ENCODE assay signal across 8 cellular contexts in the genomic region with DNA sequence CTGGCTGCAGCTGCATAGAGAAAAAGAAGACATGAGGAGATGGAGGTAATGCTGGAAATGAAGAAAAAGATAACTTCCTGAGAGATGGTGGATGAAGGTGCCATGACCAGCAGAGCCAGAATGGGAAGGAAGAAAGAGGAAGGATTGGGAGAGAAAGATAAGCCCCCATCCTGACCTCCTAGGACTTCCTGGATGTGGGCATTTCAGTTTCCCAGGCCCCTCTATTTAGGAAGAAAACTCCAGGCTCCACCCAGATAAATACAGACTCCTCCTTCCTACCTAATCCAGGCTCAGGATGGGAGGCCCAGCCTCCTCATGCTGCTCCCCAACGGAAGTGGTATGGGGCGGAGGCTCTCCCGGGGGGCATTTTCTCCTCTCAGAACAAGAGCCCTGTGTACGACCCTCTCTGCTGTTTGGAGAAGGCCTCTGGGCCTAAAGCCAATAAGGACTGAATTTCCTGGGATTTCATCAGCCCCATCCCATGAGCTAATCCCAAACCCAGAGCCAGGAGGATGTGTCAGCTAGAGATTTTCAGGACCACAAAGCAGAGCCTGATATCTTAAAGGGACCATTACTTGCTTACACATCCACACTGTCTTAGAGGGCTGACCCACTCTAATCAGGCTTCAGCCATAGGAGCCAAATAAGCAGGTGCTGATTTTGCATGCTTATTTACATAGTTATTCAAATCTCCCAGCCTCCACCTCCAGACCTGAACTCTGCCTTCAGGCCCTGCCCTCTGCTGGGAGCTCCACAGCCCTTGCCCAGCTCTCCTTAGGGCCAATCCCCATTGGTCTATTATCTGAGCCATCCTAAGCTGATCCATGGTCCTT. TPM values are rescaled to one million over a fixed set of nuclear protein-coding genes. Genes with fewer than 3 reads are reported as not detected.
A peak's percentile ranks its signal among the peaks of the same experiment; 100 is the strongest.
DNase-seq lines count a peak whose midpoint lies in the region; ATAC-seq, FAIRE-seq and TF ChIP-seq lines count a peak whose summit lies in the region.

No MANE protein-coding gene starts in this region.

- peak overlapping the region; percentile 23 to 82 for H3K27ac ChIP-seq in kidney (ENCODE audit: low read depth in 2 of 2, low read length in 2 of 2)
- H3K27ac ChIP-seq in thyroid gland: peak overlapping the region in 2 of 3 donors; percentile 58 to 94

- POLR2A ChIA-PET in activated CD4-positive, alpha-beta T cell treated with anti-CD3 and anti-CD28 coated beads for 36 hours (lab: Charles Lee): interaction anchor here (0.9 kb wide), 1 partner anchor 49 kb away, joined by 3 read pairs; a partner anchor contains a TSS

- peak; percentile 26 for ATAC-seq in activated CD4-positive, alpha-beta T cell treated with anti-CD3 and anti-CD28 coated beads for 36 hours
- no peak for ATAC-seq in HG02852 (IDR thresholded peaks at IDR 0.05; ENCODE audit: unreplicated experiment)

- CTCF ChIA-PET in activated CD4-positive, alpha-beta T cell treated with anti-CD3 and anti-CD28 coated beads for 36 hours (lab: Charles Lee): interaction anchor here (0.9 to 5.9 kb wide), 5 partner anchors 8 to 83 kb away, joined by 3 to 47 read pairs (median 4); no protein-coding TSS in a partner anchor

- no peak for TF ChIP-seq POLR2A in thyroid gland (IDR thresholded peaks at IDR 0.05)

- H3K4me3 ChIP-seq in astrocyte of the cerebellum (ENCODE audit: low read depth, low read length) (peak overlapping the region; percentile 15), kidney (ENCODE audit: low read length in 2 of 2) (peak overlapping the region in 1 of 2 donors; percentile 30), thyroid gland (replicated peaks in 1 of 3) (no peak overlapping the region)

- intact Hi-C loops in activated CD4-positive, alpha-beta T cell treated with anti-CD3 and anti-CD28 coated beads for 36 hours (cut with DNase I, micrococcal nuclease): no loop called here
- intact Hi-C loops in kidney (cut with DNase I): no loop called here
- intact Hi-C loops in thyroid gland (cut with DNase I): no loop called here

- in situ Hi-C loops in astrocyte of the cerebellum (cut with HindIII; ENCODE audit: low sequenced_read_pairs): no loop called here

- peak overlapping the region in 1 of 2 donors; percentile 29 for H3K9ac ChIP-seq in kidney (ENCODE audit: low read length in 2 of 2)

- DNase-seq in activated CD4-positive, alpha-beta T cell treated with anti-CD3 and anti-CD28 coated beads for 36 hours: no peak
- DNase-seq in activated CD4-positive, alpha-beta T cell treated with anti-CD3 and anti-CD28 coated beads, Interleukin-2, amount 50 U/mL, for 48 hours: no peak
- DNase-seq in NCI-H2107 treated with DMSO at 0.1 percent for 48 hours (lab: John Stamatoyannopoulos, UW; ENCODE audit: unreplicated experiment) (peak; percentile 96), astrocyte of the cerebellum (ENCODE audit: low read depth) (peak; percentile 85), kidney (peak; percentile 94), thyroid gland (no peak)
- no peak for DNase-seq in stimulated activated CD4-positive, alpha-beta T cell treated with anti-CD3 and anti-CD28 coated beads, Interleukin-15, amount 100 ng/mL, for 24 hours

- FAIRE-seq in kidney (lab: Jason Lieb, UNC): no peak

- H3K4me1 Mint-ChIP-seq in activated CD4-positive, alpha-beta T cell treated with anti-CD3 and anti-CD28 coated beads for 36 hours: peaks cover 44% of the 10 kb centered on the region

- peaks cover 17% of the 10 kb centered on the region for H3K36me3 Mint-ChIP-seq in activated CD4-positive, alpha-beta T cell treated with anti-CD3 and anti-CD28 coated beads for 36 hours (ENCODE audit: low read depth)

- no peaks in the 10 kb centered on the region for H3K27me3 ChIP-seq in thyroid gland

- peak overlapping the region; percentile 47 for H3K27ac Mint-ChIP-seq in activated CD4-positive, alpha-beta T cell treated with anti-CD3 and anti-CD28 coated beads for 36 hours

- H3K27me3 Mint-ChIP-seq in activated CD4-positive, alpha-beta T cell treated with anti-CD3 and anti-CD28 coated beads for 36 hours: no peaks in the 10 kb centered on the region

- no peaks in the 10 kb centered on the region for H3K9me3 Mint-ChIP-seq in activated CD4-positive, alpha-beta T cell treated with anti-CD3 and anti-CD28 coated beads for 36 hours (ENCODE audit: low read depth)

- no peaks in the 10 kb centered on the region for H3K36me3 ChIP-seq in kidney (ENCODE audit: control insufficient read depth in 1 of 2, insufficient read depth in 2 of 2, low read length in 2 of 2)
- no peaks in the 10 kb centered on the region for H3K36me3 ChIP-seq in thyroid gland

- 46 to 75% methylated on average over 3 to 4 of the region's 4 CpGs for WGBS in thyroid gland, 2 donors

- H3K4me3 Mint-ChIP-seq in activated CD4-positive, alpha-beta T cell treated with anti-CD3 and anti-CD28 coated beads for 36 hours: no peak overlapping the region

- TF ChIP-seq CTCF in astrocyte of the cerebellum (IDR thresholded peaks at IDR 0.05; ENCODE audit: low read depth, low read length, missing control alignments): no peak
- no peak for TF ChIP-seq CTCF in kidney (IDR thresholded peaks at IDR 0.05; ENCODE audit: borderline replicate concordance, extremely low read depth, insufficient read depth)
- no peak for TF ChIP-seq CTCF in thyroid gland (IDR thresholded peaks at IDR 0.05)

- H3K9me3 ChIP-seq in kidney (ENCODE audit: control insufficient read depth in 1 of 2, low read length in 2 of 2): no peaks in the 10 kb centered on the region
- H3K9me3 ChIP-seq in thyroid gland: no peaks in the 10 kb centered on the region

- H3K4me1 ChIP-seq in kidney (ENCODE audit: control insufficient read depth in 1 of 2, insufficient read depth in 1 of 2, low read depth in 1 of 2, low read length in 2 of 2) (peaks cover 21 to 35% of the 10 kb centered on the region in 2 donors), thyroid gland (peaks cover 33 to 53% of the 10 kb centered on the region in 2 donors)

RNA-seq across cellular contexts. Expression of a gene that starts 5.1 kb away (rescaled TPM):
- total RNA-seq in activated CD4-positive, alpha-beta T cell treated with anti-CD3 and anti-CD28 coated beads for 36 hours: 100 to 1,000 TPM; 135 to 216 TPM
- total RNA-seq in kidney: 99.6 TPM
- polyA plus RNA-seq in kidney (ENCODE audit: insufficient read depth, low read depth, low replicate concordance): 32.3 TPM
- 10 to 100 TPM; 47.4 to 80.1 (median 66.6) TPM for total RNA-seq in thyroid gland

RNA-seq across cellular contexts. Expression of a gene that starts 37.3 kb away (rescaled TPM):
- 100 to 1,000 TPM; 143 to 197 TPM for total RNA-seq in activated CD4-positive, alpha-beta T cell treated with anti-CD3 and anti-CD28 coated beads for 36 hours
- 175 TPM for total RNA-seq in kidney
- polyA plus RNA-seq in kidney (ENCODE audit: insufficient read depth, low read depth, low replicate concordance): 300 TPM
- 100 to 1,000 TPM in 3 of 4 donors, 10 to 100 TPM in 1; 78.6 to 193 (median 130) TPM for total RNA-seq in thyroid gland

RNA-seq across cellular contexts. Expression of a gene that starts 42.0 kb away (rescaled TPM):
- not detected for total RNA-seq in activated CD4-positive, alpha-beta T cell treated with anti-CD3 and anti-CD28 coated beads for 36 hours
- total RNA-seq in kidney (not detected), thyroid gland (not detected)
- polyA plus RNA-seq in kidney (ENCODE audit: insufficient read depth, low read depth, low replicate concordance): 0.32 TPM

RNA-seq across cellular contexts. Expression of a gene that starts 49.2 kb away (rescaled TPM):
- 10 to 100 TPM; 68.7 to 97.5 TPM for total RNA-seq in activated CD4-positive, alpha-beta T cell treated with anti-CD3 and anti-CD28 coated beads for 36 hours
- total RNA-seq in kidney (57.4 TPM), thyroid gland (100 to 1,000 TPM in 1 of 4 donors, 10 to 100 TPM in 3; 58.5 to 114 (median 60.6) TPM)
- polyA plus RNA-seq in kidney (ENCODE audit: insufficient read depth, low read depth, low replicate concordance): 19.8 TPM

Comparison
In these comparisons a context has a peak if more than half of its experiments do, and no peak if none do; other contexts are left out.
1. DNase-seq: peak in NCI-H2107 treated with DMSO at 0.1 percent for 48 hours (single experiment), astrocyte of the cerebellum (single experiment) and kidney (single experiment); none in activated CD4-positive, alpha-beta T cell treated with anti-CD3 and anti-CD28 coated beads for 36 hours (single experiment), activated CD4-positive, alpha-beta T cell treated with anti-CD3 and anti-CD28 coated beads, Interleukin-2, amount 50 U/mL, for 48 hours (0 of 2), thyroid gland (0 of 2) and stimulated activated CD4-positive, alpha-beta T cell treated with anti-CD3 and anti-CD28 coated beads, Interleukin-15, amount 100 ng/mL, for 24 hours (single experiment).